ENCODE assay signal across 11 cellular contexts in genomic region chr3:140505256-140505655, GRCh38.
DNase-seq lines count a peak whose midpoint lies in the region; ATAC-seq and TF ChIP-seq lines count a peak whose summit lies in the region.
"Had no signal": no experiment of that assay in that cellular context is flagged by ENCODE, and none has a peak within 500 bp of the region (broad histone marks: within the 10 kb centered on the region; RNA-seq: fewer than 3 reads in every experiment).

No MANE protein-coding gene starts in this region.

- H3K27me3 ChIP-seq in body of pancreas (no peaks in the 10 kb centered on the region), testis (no peaks in the 10 kb centered on the region)
- H3K27me3 ChIP-seq: SJCRH30 had no signal

- WGBS in body of pancreas, 2 donors = 31 to 44% methylated on average over 3 of the region's 3 CpGs
- 37% methylated on average over 3 of the region's 3 CpGs for WGBS in testis, 2 donors

- H3K27ac ChIP-seq in body of pancreas (peak overlapping the region in 1 of 4 donors; percentile 47), testis (peak overlapping the region; percentile 36 to 48)
- H3K27ac ChIP-seq: KMS-11, SJCRH30 had no signal

- DNase-seq in Right ventricle myocardium inferior (ENCODE audit: missing footprints) = no peak
- DNase-seq in cardiac septum (ENCODE audit: low spot score) = no peak
- peak in 3 of 4 donors; percentile 17 to 54 (median 32) for DNase-seq in body of pancreas
- DNase-seq in testis = peak; percentile 87
- DNase-seq in activated CD4-positive, alpha-beta T cell treated with anti-CD3 and anti-CD28 coated beads, Interleukin-2, amount 50 U/mL, for 4 hours = no peak
- no peak for DNase-seq in cerebellar cortex (ENCODE audit: low spot score)
- DNase-seq in HCEC 1CT = no peak
- DNase-seq: AML-193 had no signal

- ATAC-seq in Right ventricle myocardium inferior (peak; percentile 86), HG02981 (IDR thresholded peaks at IDR 0.05; ENCODE audit: unreplicated experiment) (peak; percentile 82), body of pancreas (peak; percentile 80)

- H3K4me1 ChIP-seq in body of pancreas (peaks cover 27% of the 10 kb centered on the region), testis (peaks cover 33% of the 10 kb centered on the region)
- H3K4me1 ChIP-seq: SJCRH30 had no signal

- no peak for TF ChIP-seq CTCF in body of pancreas (IDR thresholded peaks at IDR 0.05)
- no peak for TF ChIP-seq CTCF in testis (IDR thresholded peaks at IDR 0.05)

- intact Hi-C loops in Right ventricle myocardium inferior (cut with DNase I) = no loop called here
- intact Hi-C loops in cardiac septum (cut with DNase I) = no loop called here
- intact Hi-C loops in body of pancreas (cut with DNase I) = no loop called here
- intact Hi-C loops in testis (cut with DNase I; ENCODE audit: low total_unique reads) = no loop called here

- H3K4me3 ChIP-seq in body of pancreas (no peak overlapping the region), testis (no peak overlapping the region)
- H3K4me3 ChIP-seq: SJCRH30 had no signal

- TF ChIP-seq POLR2A in body of pancreas (IDR thresholded peaks at IDR 0.05) (no peak), testis (IDR thresholded peaks at IDR 0.05) (no peak)

- H3K9me3 ChIP-seq in body of pancreas (no peaks in the 10 kb centered on the region), testis (no peaks in the 10 kb centered on the region)
- H3K9me3 ChIP-seq: SJCRH30 had no signal

- H3K36me3 ChIP-seq in body of pancreas (replicated peaks in 1 of 2; ENCODE audit: insufficient read depth in 1 of 2, low read depth in 2 of 2) = no peaks in the 10 kb centered on the region
- H3K36me3 ChIP-seq in testis (ENCODE audit: low read depth, missing control alignments) = no peaks in the 10 kb centered on the region
- H3K36me3 ChIP-seq: SJCRH30 had no signal

Comparison
In these comparisons a context has a peak if more than half of its experiments do, and no peak if none do; other contexts are left out.
1. DNase-seq: peak in body of pancreas (3 of 4) and testis (single experiment); none in Right ventricle myocardium inferior (single experiment), cardiac septum (single experiment), activated CD4-positive, alpha-beta T cell treated with anti-CD3 and anti-CD28 coated beads, Interleukin-2, amount 50 U/mL, for 4 hours (0 of 2), cerebellar cortex (single experiment) and HCEC 1CT (single experiment).
2. Peak in every context shown above with its lines, with median percentiles within 50 percentile points of each other: ATAC-seq.